Comparison of ENCODE assay signal across 18 cellular contexts in the genomic region with DNA sequence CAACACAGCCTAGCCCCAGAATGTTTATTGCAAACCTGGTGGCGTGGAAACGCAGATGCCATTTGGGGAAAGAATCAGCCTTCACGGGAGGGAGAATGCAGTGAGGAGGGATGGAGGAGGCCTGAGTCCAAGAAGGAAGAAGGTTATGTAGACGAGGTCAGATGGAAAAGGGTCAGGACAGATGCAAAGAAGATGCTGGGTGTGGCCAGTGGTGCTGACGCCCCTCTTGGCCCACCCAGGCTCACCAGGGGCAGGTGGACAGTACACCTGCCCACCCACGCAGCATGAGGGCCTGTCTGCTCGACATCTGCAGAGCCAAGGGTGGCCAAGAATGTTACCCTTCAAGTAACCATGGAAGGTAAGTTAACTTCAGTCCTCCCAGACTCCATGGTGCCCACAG. TPM values are rescaled to one million over a fixed set of nuclear protein-coding genes. Genes with fewer than 3 reads are reported as not detected.
A peak's percentile ranks its signal among the peaks of the same experiment; 100 is the strongest.
DNase-seq lines count a peak whose midpoint lies in the region; ATAC-seq, FAIRE-seq and TF ChIP-seq lines count a peak whose summit lies in the region.
"Had no signal": no experiment of that assay in that cellular context is flagged by ENCODE, and none has a peak within 500 bp of the region (broad histone marks: within the 10 kb centered on the region; RNA-seq: fewer than 3 reads in every experiment).

No MANE protein-coding gene starts in this region.

- TF ChIP-seq CTCF in left ventricle myocardium inferior (IDR thresholded peaks at IDR 0.05; ENCODE audit: borderline replicate concordance) (no peak), RWPE1 (conservative IDR thresholded peaks at IDR 0.05; ENCODE audit: low read depth) (no peak), keratinocyte (optimal IDR thresholded peaks at IDR 0.05 in 1 of 3, IDR thresholded peaks at IDR 0.05 in 1 of 3, conservative IDR thresholded peaks at IDR 0.05 in 1 of 3; ENCODE audit: extremely low read depth in 1 of 3, insufficient read depth in 2 of 3, low read length in 3 of 3) (no peak), endothelial cell (IDR thresholded peaks at IDR 0.05; ENCODE audit: unreplicated experiment) (no peak)

- no peak overlapping the region for H2AFZ ChIP-seq in keratinocyte (ENCODE audit: control insufficient read depth, low read length)

- H3K27me3 ChIP-seq in left ventricle myocardium inferior (ENCODE audit: low read depth) (peaks cover 76% of the 10 kb centered on the region), keratinocyte (ENCODE audit: control insufficient read depth, extremely low read depth, insufficient read depth, low read length) (no peaks in the 10 kb centered on the region)

- H3K4me2 ChIP-seq in keratinocyte (ENCODE audit: control insufficient read depth, extremely low read depth, insufficient read depth, low read depth, low read length) = peak overlapping the region; percentile 7

- intact Hi-C loops in Right ventricle myocardium inferior (cut with DNase I) (no loop called here), left ventricle myocardium inferior (cut with micrococcal nuclease) (no loop called here)

- FAIRE-seq in keratinocyte (lab: Jason Lieb, UNC) = no peak
- FAIRE-seq: A204.1, G401.6, GM12891, GM19239 had no signal

- H3K4me1 ChIP-seq in left ventricle myocardium inferior (no peaks in the 10 kb centered on the region), keratinocyte (ENCODE audit: control insufficient read depth, extremely low read depth, insufficient read depth, low read length) (peaks cover 16% of the 10 kb centered on the region)
- H3K4me1 ChIP-seq: HAP-1 had no signal

- CTCF ChIA-PET in RWPE1 (lab: Yijun Ruan, JAX) = interaction anchor here (1.0 to 3.1 kb wide), 2 partner anchors 11 to 384 kb away, joined by 9 to 17 read pairs; no protein-coding TSS in a partner anchor

- no peaks in the 10 kb centered on the region for H3K4me1 Mint-ChIP-seq in endothelial cell (ENCODE audit: unreplicated experiment)
- H3K4me1 Mint-ChIP-seq: B cell, IgD-negative memory B cell had no signal

- no peaks in the 10 kb centered on the region for H3K9me3 Mint-ChIP-seq in endothelial cell (ENCODE audit: unreplicated experiment)
- H3K9me3 Mint-ChIP-seq: CD4-positive, alpha-beta memory T cell; HFFc6 had no signal

- dilution Hi-C loops in keratinocyte (cut with MboI; ENCODE audit: extremely low pct_ligation_motif_present, low sequenced_read_pairs) = loop anchor here (25.0 kb wide), 1 partner anchor 391 kb away; no protein-coding TSS in a partner anchor

- POLR2A ChIA-PET in RWPE1 (lab: Yijun Ruan, JAX; ENCODE audit: low non-redundant PET) = no interaction called here

- H3K36me3 Mint-ChIP-seq in endothelial cell (ENCODE audit: low read depth, unreplicated experiment) = no peaks in the 10 kb centered on the region
- H3K36me3 Mint-ChIP-seq: CD4-positive, alpha-beta memory T cell; IgD-negative memory B cell had no signal

- H3K9me1 ChIP-seq in keratinocyte (ENCODE audit: control insufficient read depth, extremely low read depth, insufficient read depth, low read length) = no peaks in the 10 kb centered on the region

- peak; percentile 41 for DNase-seq in Right ventricle myocardium inferior (ENCODE audit: missing footprints)
- no peak for DNase-seq in left ventricle myocardium inferior
- DNase-seq in RWPE1 (ENCODE audit: low spot score) = no peak
- DNase-seq in keratinocyte (ENCODE audit: low read depth, low spot score) = no peak
- DNase-seq in endothelial cell (ENCODE audit: low spot score) = no peak
- DNase-seq: CD4-positive, alpha-beta memory T cell; EL; GOT3; HFFc6 had no signal

- no peaks in the 10 kb centered on the region for H3K9me3 ChIP-seq in left ventricle myocardium inferior (replicated peaks)
- no peaks in the 10 kb centered on the region for H3K9me3 ChIP-seq in keratinocyte (ENCODE audit: control insufficient read depth, low read depth, low read length)
- H3K9me3 ChIP-seq: HAP-1 had no signal

- H3K36me3 ChIP-seq in left ventricle myocardium inferior = no peaks in the 10 kb centered on the region
- no peaks in the 10 kb centered on the region for H3K36me3 ChIP-seq in keratinocyte (ENCODE audit: control insufficient read depth in 2 of 2, extremely low read depth in 1 of 2, insufficient read depth in 2 of 2, low read length in 2 of 2)
- H3K36me3 ChIP-seq: HAP-1 had no signal

- no peak overlapping the region for H3K27ac Mint-ChIP-seq in endothelial cell (ENCODE audit: unreplicated experiment)
- H3K27ac Mint-ChIP-seq: B cell, HFFc6 had no signal

- H3K27ac ChIP-seq in left ventricle myocardium inferior (replicated peaks) (no peak overlapping the region), RWPE1 (peak overlapping the region; percentile 80), keratinocyte (ENCODE audit: control insufficient read depth, insufficient read depth, low read length) (no peak overlapping the region)

- H3K4me3 ChIP-seq in left ventricle myocardium inferior = no peak overlapping the region
- no peak overlapping the region for H3K4me3 ChIP-seq in keratinocyte (ENCODE audit: control insufficient read depth in 2 of 3, extremely low read depth in 1 of 3, insufficient read depth in 2 of 3, low read depth in 1 of 3, low read length in 3 of 3)
- H3K4me3 ChIP-seq: HAP-1 had no signal

- H3K9ac ChIP-seq in keratinocyte (ENCODE audit: control insufficient read depth, extremely low read depth, insufficient read depth, low read length) = no peak overlapping the region

- ATAC-seq in Right ventricle myocardium inferior (no peak), HG03280 (IDR thresholded peaks at IDR 0.05; ENCODE audit: unreplicated experiment) (no peak), HG03095 (IDR thresholded peaks at IDR 0.05; ENCODE audit: unreplicated experiment) (no peak)

- peaks cover 4% of the 10 kb centered on the region for H3K27me3 Mint-ChIP-seq in endothelial cell (ENCODE audit: unreplicated experiment)

- H3K79me2 ChIP-seq in keratinocyte (ENCODE audit: control insufficient read depth, insufficient read depth, low read length) = no peaks in the 10 kb centered on the region

- no peak overlapping the region for H3K4me3 Mint-ChIP-seq in endothelial cell (ENCODE audit: unreplicated experiment)
- H3K4me3 Mint-ChIP-seq: B cell; CD4-positive, alpha-beta memory T cell; HFFc6 had no signal

- H4K20me1 ChIP-seq in keratinocyte (ENCODE audit: control insufficient read depth, extremely low read depth, insufficient read depth, low read length) = no peaks in the 10 kb centered on the region

RNA-seq across cellular contexts. Expression of a gene that starts 40.5 kb away (rescaled TPM):
- total RNA-seq in Right ventricle myocardium inferior = 27.3 TPM
- 24.3 TPM for total RNA-seq in left ventricle myocardium inferior
- 310 to 528 TPM (median 427 TPM) in 3 replicates for polyA plus RNA-seq in keratinocyte
- polyA plus RNA-seq in keratinocyte (2011; ENCODE audit: low read depth) = 38.5 TPM
- polyA plus RNA-seq in keratinocyte (2011; cell fraction: cytosol; rRNA removed) = 212 and 359 TPM in 2 replicates
- polyA plus RNA-seq in keratinocyte (2011; cell fraction: nucleus; rRNA removed) = 329 and 426 TPM in 2 replicates
- 96.8 and 332 TPM in 2 replicates for polyA plus RNA-seq in keratinocyte (2012; ENCODE audit: low replicate concordance)
- 145 to 269 TPM (median 183 TPM) in 3 replicates for polyA minus RNA-seq in keratinocyte
- 150 TPM for polyA minus RNA-seq in keratinocyte (2011; cell fraction: cytosol; rRNA and poly(A)+ RNA removed)
- polyA minus RNA-seq in keratinocyte (2011; cell fraction: nucleus; rRNA and poly(A)+ RNA removed) = 149 and 237 TPM in 2 replicates
- total RNA-seq in endothelial cell (ENCODE audit: unreplicated experiment) = 36.6 TPM
